22 cellular contexts compared by ENCODE assay signal in genomic region chr11:85525711-85526110, GRCh38.
"Had no signal": no experiment of that assay in that cellular context is flagged by ENCODE, and none has a peak within 500 bp of the region (broad histone marks: within the 10 kb centered on the region; RNA-seq: fewer than 3 reads in every experiment).

No MANE protein-coding gene starts in this region.

- H3K27me3 Mint-ChIP-seq: memory B cell; naive B cell; stimulated activated naive B cell treated with anti-CD40 and anti-IgM and Interleukin-4, amounts not matched to agents 10 μg/mL and 1 μg/mL and 100 μg/mL, for 72 hours had no signal

- H3K27ac Mint-ChIP-seq: memory B cell; stimulated activated naive B cell treated with anti-CD40 and anti-IgM and Interleukin-4, amounts not matched to agents 10 μg/mL and 1 μg/mL and 100 μg/mL, for 72 hours had no signal

- H3K4me1 Mint-ChIP-seq: central memory CD8-positive, alpha-beta T cell; memory B cell; naive B cell; stimulated activated naive B cell treated with anti-CD40 and anti-IgM and Interleukin-4, amounts not matched to agents 10 μg/mL and 1 μg/mL and 100 μg/mL, for 72 hours had no signal

- DNase-seq: cortex of kidney; dorsolateral prefrontal cortex; effector CD8-positive, alpha-beta T cell; gastrocnemius medialis; glutamatergic neuron; islet precursor cell; left lung; lower lobe of right lung; naive B cell; stimulated activated CD4-positive, alpha-beta T cell treated with anti-CD3 and anti-CD28 coated beads, Interleukin-2, amount 100 ng/mL, for 24 hours; stimulated activated CD4-positive, alpha-beta T cell treated with anti-CD3 and anti-CD28 coated beads, Interleukin-4, amount 100 ng/mL, for 4 hours; stimulated activated naive B cell treated with anti-CD40 and anti-IgM and Interleukin-4, amounts not matched to agents 10 μg/mL and 1 μg/mL and 100 μg/mL, for 72 hours; stomach; substantia nigra; transverse colon had no signal

- H3K36me3 ChIP-seq: esophagus muscularis mucosa, gastrocnemius medialis, left lung, lower lobe of right lung, neutrophil, stomach, thoracic aorta, transverse colon had no signal

- H3K9me3 ChIP-seq: neutrophil, thoracic aorta had no signal

- ATAC-seq: gastrocnemius medialis; left lung; lower lobe of right lung; sciatic nerve; stimulated activated naive B cell treated with anti-CD40 and anti-IgM and Interleukin-4, amounts not matched to agents 10 μg/mL and 1 μg/mL and 100 μg/mL, for 72 hours had no signal

- H3K4me1 ChIP-seq: esophagus muscularis mucosa, gastrocnemius medialis, left lung, lower lobe of right lung, stomach, transverse colon had no signal

- H3K4me3 Mint-ChIP-seq: central memory CD8-positive, alpha-beta T cell; memory B cell; naive B cell; nephron; stimulated activated naive B cell treated with anti-CD40 and anti-IgM and Interleukin-4, amounts not matched to agents 10 μg/mL and 1 μg/mL and 100 μg/mL, for 72 hours had no signal

- H3K27me3 ChIP-seq: dorsolateral prefrontal cortex, esophagus muscularis mucosa, gastrocnemius medialis, left lung, neutrophil, stomach, transverse colon had no signal

- H3K27ac ChIP-seq: dorsolateral prefrontal cortex, esophagus muscularis mucosa, gastrocnemius medialis, left lung, lower lobe of right lung, neutrophil, stomach, thoracic aorta, transverse colon had no signal

- H3K4me3 ChIP-seq: dorsolateral prefrontal cortex, esophagus muscularis mucosa, gastrocnemius medialis, left lung, lower lobe of right lung, stomach, thoracic aorta, transverse colon had no signal
